Comparison of ENCODE assay signal across 31 cellular contexts in the genomic region with DNA sequence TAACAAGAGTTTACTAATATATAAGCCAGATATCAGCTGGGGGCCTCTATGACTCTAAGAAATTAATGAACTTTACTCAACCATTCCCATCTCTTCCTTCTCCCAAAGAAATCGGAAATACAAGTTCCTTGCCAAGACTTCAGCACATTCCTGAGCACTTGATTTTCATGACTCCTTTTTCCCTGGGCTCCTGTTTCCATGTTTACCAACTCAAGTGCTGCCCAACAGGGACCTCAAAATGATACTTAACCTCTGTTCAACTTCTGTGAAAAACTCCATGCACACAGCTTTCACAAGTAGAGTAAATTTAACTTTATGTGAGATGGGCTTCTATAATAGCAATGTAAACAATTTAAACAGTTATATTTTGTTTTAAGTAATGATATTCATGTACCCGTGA.
"Had no signal": no experiment of that assay in that cellular context is flagged by ENCODE, and none has a peak within 500 bp of the region (broad histone marks: within the 10 kb centered on the region; RNA-seq: fewer than 3 reads in every experiment).

No MANE protein-coding gene starts in this region.

- H3K4me3 ChIP-seq: ascending aorta, cardiac muscle cell, coronary artery, gastrocnemius medialis, hepatocyte, ovary, right lobe of liver, thoracic aorta, vagina had no signal

- H3K79me2 ChIP-seq: hepatocyte had no signal

- H3K27ac Mint-ChIP-seq: activated naive CD4-positive, alpha-beta T cell treated with anti-CD3 and anti-CD28 coated beads, Interleukin-2, amount 10 ng/mL, durations not matched to agents 7 days and 5 days; activated naive CD8-positive, alpha-beta T cell treated with anti-CD3 and anti-CD28 coated beads, Interleukin-2, amount 10 ng/mL, durations not matched to agents 7 days and 5 days; activated T-helper 1 cell treated with anti-CD3 and anti-CD28 coated beads, Interleukin-12 subunit alpha, Interleukin-12 subunit beta, Interleukin-2, Interleukin-4 antibody, amounts not matched to agents 30 ng/mL and 10 ng/mL and 1 ng/mL, durations not matched to agents 14 hours and 24 hours and 36 hours; brain; effector memory CD8-positive, alpha-beta T cell; mesothelial cell of epicardium; naive B cell; nephron progenitor cell; progenitor cell of endocrine pancreas; type B pancreatic cell had no signal

- H3K9me3 ChIP-seq: ascending aorta, gastrocnemius medialis, neutrophil, ovary, right lobe of liver, thoracic aorta, vagina had no signal

- DNase-seq: activated CD4-positive, alpha-beta T cell treated with anti-CD3 and anti-CD28 coated beads for 4 hours; activated CD4-positive, alpha-beta T cell treated with anti-CD3 and anti-CD28 coated beads, Interleukin-2, amount 50 U/mL, for 4 hours; activated effector memory CD4-positive, alpha-beta T cell treated with anti-CD3 and anti-CD28 coated beads, Interleukin-2, amount 50 U/mL, for 16 hours; activated naive CD4-positive, alpha-beta T cell treated with anti-CD3 and anti-CD28 coated beads, Interleukin-2, amount 10 ng/mL, durations not matched to agents 7 days and 5 days; activated naive CD8-positive, alpha-beta T cell treated with anti-CD3 and anti-CD28 coated beads, Interleukin-2, amount 10 ng/mL, durations not matched to agents 7 days and 5 days; effector memory CD8-positive, alpha-beta T cell; gastrocnemius medialis; glutamatergic neuron; islet precursor cell; left ventricle myocardium superior; mammary epithelial cell; naive B cell; nephron progenitor cell; ovary; right lobe of liver; stimulated activated CD4-positive, alpha-beta T cell treated with anti-CD3 and anti-CD28 coated beads, Interleukin-12 subunit alpha, Interleukin-12 subunit beta, amount 100 ng/mL, for 4 hours; stimulated activated CD4-positive, alpha-beta T cell treated with anti-CD3 and anti-CD28 coated beads, Interleukin-4, amount 100 ng/mL, for 1 hour; stimulated activated naive CD8-positive, alpha-beta T cell treated with anti-CD3 and anti-CD28 coated beads, Interleukin-15, Interleukin-2, amounts not matched to agents 100 U/mL and 50 U/mL, for 24 hours had no signal

- H3K9me3 Mint-ChIP-seq: effector memory CD8-positive, alpha-beta T cell; nephron progenitor cell; type B pancreatic cell had no signal

- H3K4me2 ChIP-seq: hepatocyte had no signal

- H3K4me1 Mint-ChIP-seq: activated naive CD4-positive, alpha-beta T cell treated with anti-CD3 and anti-CD28 coated beads, Interleukin-2, amount 10 ng/mL, durations not matched to agents 7 days and 5 days; activated naive CD8-positive, alpha-beta T cell treated with anti-CD3 and anti-CD28 coated beads, Interleukin-2, amount 10 ng/mL, durations not matched to agents 7 days and 5 days; mesothelial cell of epicardium; naive B cell; nephron progenitor cell had no signal

- H3K36me3 Mint-ChIP-seq: activated naive CD4-positive, alpha-beta T cell treated with anti-CD3 and anti-CD28 coated beads, Interleukin-2, amount 10 ng/mL, durations not matched to agents 7 days and 5 days; activated naive CD8-positive, alpha-beta T cell treated with anti-CD3 and anti-CD28 coated beads, Interleukin-2, amount 10 ng/mL, durations not matched to agents 7 days and 5 days; brain; mesothelial cell of epicardium; naive B cell; type B pancreatic cell had no signal

- H3K4me3 Mint-ChIP-seq: activated naive CD4-positive, alpha-beta T cell treated with anti-CD3 and anti-CD28 coated beads, Interleukin-2, amount 10 ng/mL, durations not matched to agents 7 days and 5 days; activated naive CD8-positive, alpha-beta T cell treated with anti-CD3 and anti-CD28 coated beads, Interleukin-2, amount 10 ng/mL, durations not matched to agents 7 days and 5 days; activated T-helper 1 cell treated with anti-CD3 and anti-CD28 coated beads, Interleukin-12 subunit alpha, Interleukin-12 subunit beta, Interleukin-2, Interleukin-4 antibody, amounts not matched to agents 30 ng/mL and 10 ng/mL and 1 ng/mL, durations not matched to agents 14 hours and 24 hours and 36 hours; brain; effector memory CD8-positive, alpha-beta T cell; mesothelial cell of epicardium; naive B cell; nephron progenitor cell; type B pancreatic cell had no signal

- ATAC-seq: effector memory CD8-positive, alpha-beta T cell; gastrocnemius medialis; left ventricle myocardium superior; right lobe of liver; stimulated activated naive CD8-positive, alpha-beta T cell treated with anti-CD3 and anti-CD28 coated beads, Interleukin-15, Interleukin-2, amounts not matched to agents 100 U/mL and 50 U/mL, for 24 hours had no signal

- H2AFZ ChIP-seq: hepatocyte had no signal

- H3K27me3 Mint-ChIP-seq: activated naive CD4-positive, alpha-beta T cell treated with anti-CD3 and anti-CD28 coated beads, Interleukin-2, amount 10 ng/mL, durations not matched to agents 7 days and 5 days; activated naive CD8-positive, alpha-beta T cell treated with anti-CD3 and anti-CD28 coated beads, Interleukin-2, amount 10 ng/mL, durations not matched to agents 7 days and 5 days; brain; effector memory CD8-positive, alpha-beta T cell; naive B cell; progenitor cell of endocrine pancreas had no signal

- H3K36me3 ChIP-seq: ascending aorta, cardiac muscle cell, gastrocnemius medialis, neutrophil, ovary, right lobe of liver, thoracic aorta, vagina had no signal

- H3K27ac ChIP-seq: ascending aorta, cardiac muscle cell, coronary artery, gastrocnemius medialis, hepatocyte, neutrophil, ovary, right lobe of liver, thoracic aorta, vagina, VCaP had no signal

- H3K27me3 ChIP-seq: ascending aorta, cardiac muscle cell, gastrocnemius medialis, hepatocyte, neutrophil, ovary, right lobe of liver, vagina had no signal

- H3K4me1 ChIP-seq: ascending aorta, gastrocnemius medialis, right lobe of liver, vagina had no signal
